ENCODE assay signal across 10 cellular contexts in the genomic region with DNA sequence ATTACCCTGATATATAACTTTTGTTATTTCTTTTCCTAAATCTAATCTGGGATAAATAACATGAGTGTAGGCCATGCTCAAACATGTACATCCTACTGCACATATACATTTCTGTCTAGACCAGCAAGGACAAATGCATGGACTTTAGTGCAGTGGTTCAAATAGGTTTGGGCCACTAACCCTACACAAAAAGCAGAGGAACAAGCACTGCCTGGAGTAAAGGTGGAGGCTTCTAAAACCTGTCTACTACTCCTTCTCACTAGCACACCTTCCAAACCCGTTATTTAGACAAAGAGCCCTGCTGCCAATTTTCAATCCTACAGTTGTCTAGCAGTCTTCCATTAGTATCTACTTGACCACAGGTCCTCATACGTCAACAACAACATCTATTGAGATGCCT. TPM values are rescaled to one million over a fixed set of nuclear protein-coding genes. Genes with fewer than 3 reads are reported as not detected.
DNase-seq lines count a peak whose midpoint lies in the region; ATAC-seq and TF ChIP-seq lines count a peak whose summit lies in the region.
"Had no signal": no experiment of that assay in that cellular context is flagged by ENCODE, and none has a peak within 500 bp of the region (broad histone marks: within the 10 kb centered on the region; RNA-seq: fewer than 3 reads in every experiment).

No MANE protein-coding gene starts in this region.

- in situ Hi-C loops in gastrocnemius medialis (cut with MboI; ENCODE audit: low sequenced_read_pairs in 4 of 4), result no loop called here

- H3K9me3 ChIP-seq in adrenal gland (replicated peaks in 1 of 3) (no peaks in the 10 kb centered on the region), gastrocnemius medialis (no peaks in the 10 kb centered on the region), upper lobe of right lung (no peaks in the 10 kb centered on the region), esophagus squamous epithelium (no peaks in the 10 kb centered on the region)

- DNase-seq in adrenal gland, result no peak
- DNase-seq in gastrocnemius medialis, result no peak
- no peak for DNase-seq in upper lobe of right lung
- no peak for DNase-seq in nephron progenitor cell
- DNase-seq in esophagus squamous epithelium (lab: John Stamatoyannopoulos, UW), result no peak
- DNase-seq in activated CD8-positive, alpha-beta memory T cell treated with anti-CD3 and anti-CD28 coated beads for 24 hours, result no peak
- DNase-seq: KBM-7 had no signal

- ATAC-seq in GM19397 (IDR thresholded peaks at IDR 0.05; ENCODE audit: unreplicated experiment) (peak; percentile 1), HG02970 (IDR thresholded peaks at IDR 0.05; ENCODE audit: low FRiP score, unreplicated experiment) (peak; percentile 8), gastrocnemius medialis (peak; percentile 2 to 10), upper lobe of right lung (no peak)

- H3K4me1 ChIP-seq in adrenal gland (replicated peaks in 1 of 2), result peaks cover 5 to 14% of the 10 kb centered on the region in 2 donors
- peaks cover 8 to 9% of the 10 kb centered on the region in 2 donors for H3K4me1 ChIP-seq in gastrocnemius medialis
- H3K4me1 ChIP-seq in upper lobe of right lung, result no peaks in the 10 kb centered on the region
- H3K4me1 ChIP-seq in esophagus squamous epithelium, result peaks cover 0 to 11% (median 3%) of the 10 kb centered on the region in 3 donors

- no peaks in the 10 kb centered on the region for H3K27me3 ChIP-seq in adrenal gland
- H3K27me3 ChIP-seq in gastrocnemius medialis, result no peaks in the 10 kb centered on the region
- no peaks in the 10 kb centered on the region for H3K27me3 ChIP-seq in upper lobe of right lung
- H3K27me3 ChIP-seq in esophagus squamous epithelium, result no peaks in the 10 kb centered on the region

- H3K4me3 ChIP-seq in adrenal gland (no peak overlapping the region), gastrocnemius medialis (no peak overlapping the region), upper lobe of right lung (no peak overlapping the region), esophagus squamous epithelium (no peak overlapping the region)

- no peaks in the 10 kb centered on the region for H3K27me3 Mint-ChIP-seq in nephron progenitor cell (ENCODE audit: low read depth, poor library complexity)
- H3K27me3 Mint-ChIP-seq: T-cell had no signal

- 85 to 97% (median 89%) methylated on average over 2 of the region's 2 CpGs for WGBS in adrenal gland, 4 donors
- WGBS in esophagus squamous epithelium, 2 donors, result 66 to 70% methylated on average over 2 of the region's 2 CpGs

- intact Hi-C loops in adrenal gland (cut with DNase I), result no loop called here
- intact Hi-C loops in gastrocnemius medialis (cut with DNase I; ENCODE audit: low total_unique reads), result loop anchor here (2.0 to 10.0 kb wide), 2 partner anchors 40 to 106 kb away; no protein-coding TSS in a partner anchor
- intact Hi-C loops in upper lobe of right lung (cut with DNase I), result no loop called here
- intact Hi-C loops in esophagus squamous epithelium (cut with DNase I), result no loop called here

- H3K36me3 Mint-ChIP-seq in nephron progenitor cell (ENCODE audit: low read depth), result peaks cover 25% of the 10 kb centered on the region
- H3K36me3 Mint-ChIP-seq: T-cell had no signal

- no peaks in the 10 kb centered on the region for H3K4me1 Mint-ChIP-seq in nephron progenitor cell

- TF ChIP-seq CTCF in adrenal gland (IDR thresholded peaks at IDR 0.05) (no peak), gastrocnemius medialis (IDR thresholded peaks at IDR 0.05 in 4 of 5, conservative IDR thresholded peaks at IDR 0.05 in 1 of 5) (no peak), upper lobe of right lung (IDR thresholded peaks at IDR 0.05) (no peak), nephron progenitor cell (IDR thresholded peaks at IDR 0.05) (no peak), esophagus squamous epithelium (IDR thresholded peaks at IDR 0.05) (no peak)

- TF ChIP-seq POLR2A in adrenal gland (IDR thresholded peaks at IDR 0.05) (no peak), gastrocnemius medialis (IDR thresholded peaks at IDR 0.05) (no peak), esophagus squamous epithelium (IDR thresholded peaks at IDR 0.05) (no peak)

- H3K36me3 ChIP-seq in adrenal gland (replicated peaks in 1 of 2) (no peaks in the 10 kb centered on the region), gastrocnemius medialis (no peaks in the 10 kb centered on the region), upper lobe of right lung (no peaks in the 10 kb centered on the region), esophagus squamous epithelium (no peaks in the 10 kb centered on the region)

- no peaks in the 10 kb centered on the region for H3K9me3 Mint-ChIP-seq in nephron progenitor cell
- H3K9me3 Mint-ChIP-seq: T-cell had no signal

- no peak overlapping the region for H3K4me3 Mint-ChIP-seq in nephron progenitor cell
- H3K4me3 Mint-ChIP-seq: T-cell had no signal

- H3K27ac ChIP-seq in adrenal gland (peak overlapping the region in 3 of 5 donors; percentile 31 to 71 (median 57)), gastrocnemius medialis (peak overlapping the region; percentile 79 to 88 (median 86)), upper lobe of right lung (no peak overlapping the region), esophagus squamous epithelium (peak overlapping the region in 1 of 4 donors; percentile 40)

- no peak overlapping the region for H3K27ac Mint-ChIP-seq in nephron progenitor cell
- H3K27ac Mint-ChIP-seq: T-cell had no signal

RNA-seq across cellular contexts. Expression of a gene that starts 34.8 kb away (rescaled TPM):
- total RNA-seq in adrenal gland (100 to 1,000 TPM in 7 of 8 donors, 10 to 100 TPM in 1; 63.3 to 229 (median 164) TPM), gastrocnemius medialis (1 to 10 TPM; 5.1 to 8.6 (median 6.1) TPM), upper lobe of right lung (74.1 TPM), esophagus squamous epithelium (10 to 100 TPM in 2 of 4 donors, 1 to 10 TPM in 1, under 1 TPM in 1; 0.38 to 44.8 (median 13.2) TPM)
- 100 to 1,000 TPM in 1 of 3 donors, 10 to 100 TPM in 2; 32.2 to 121 (median 43.1) TPM for polyA plus RNA-seq in adrenal gland
